Comparison of ENCODE assay signal across 2 cellular contexts in the genomic region with DNA sequence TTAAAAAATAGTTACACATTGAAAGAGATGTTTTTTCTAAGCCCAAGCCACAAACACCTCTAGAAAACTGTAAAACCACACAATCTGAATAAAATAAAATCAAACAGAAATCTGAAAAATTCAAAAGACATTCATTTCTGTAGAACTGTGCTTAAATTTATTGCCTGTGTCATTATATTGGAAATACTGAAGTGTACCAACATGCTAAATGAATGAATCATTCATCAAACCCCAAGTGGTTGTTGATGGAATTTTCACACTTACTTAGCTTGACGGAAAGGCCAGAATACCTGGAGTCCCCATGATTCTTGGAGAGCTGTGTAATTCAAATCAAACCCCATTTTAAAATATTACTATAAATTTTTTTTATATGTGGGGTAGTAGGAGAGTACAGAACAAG.
A peak's percentile ranks its signal among the peaks of the same experiment; 100 is the strongest.
TF ChIP-seq lines count a peak whose summit lies in the region.

No MANE protein-coding gene starts in this region.

TF ChIP-seq in A549, 52 proteins besides CTCF, POLR2A, EP300 and RAD21:
- TF ChIP-seq FOSL2 (IDR thresholded peaks at IDR 0.05): no peak
- TF ChIP-seq FOSL2 (CRISPR knock-in tag; IDR thresholded peaks at IDR 0.05): peak; percentile 68
- TF ChIP-seq GATA3 (IDR thresholded peaks at IDR 0.05; ENCODE audit: borderline replicate concordance): no peak
TF ChIP-seq in A549: peak in this region for 1.

TF ChIP-seq in HEK293, 187 proteins besides CTCF, POLR2A, EP300 and RAD21:
- TF ChIP-seq, protein P1, sequence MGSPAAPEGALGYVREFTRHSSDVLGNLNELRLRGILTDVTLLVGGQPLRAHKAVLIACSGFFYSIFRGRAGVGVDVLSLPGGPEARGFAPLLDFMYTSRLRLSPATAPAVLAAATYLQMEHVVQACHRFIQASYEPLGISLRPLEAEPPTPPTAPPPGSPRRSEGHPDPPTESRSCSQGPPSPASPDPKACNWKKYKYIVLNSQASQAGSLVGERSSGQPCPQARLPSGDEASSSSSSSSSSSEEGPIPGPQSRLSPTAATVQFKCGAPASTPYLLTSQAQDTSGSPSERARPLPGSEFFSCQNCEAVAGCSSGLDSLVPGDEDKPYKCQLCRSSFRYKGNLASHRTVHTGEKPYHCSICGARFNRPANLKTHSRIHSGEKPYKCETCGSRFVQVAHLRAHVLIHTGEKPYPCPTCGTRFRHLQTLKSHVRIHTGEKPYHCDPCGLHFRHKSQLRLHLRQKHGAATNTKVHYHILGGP (tag by site-specific recombination; IDR thresholded peaks at IDR 0.05): peak; percentile 81
- TF ChIP-seq ZBTB1 (tag by site-specific recombination; IDR thresholded peaks at IDR 0.05) (no peak), ZNF266 (tag by site-specific recombination; IDR thresholded peaks at IDR 0.05; ENCODE audit: low read depth) (no peak), SETDB1 (IDR thresholded peaks at IDR 0.05; ENCODE audit: insufficient read length, low read length) (no peak), ZNF701 (tag by site-specific recombination; IDR thresholded peaks at IDR 0.05) (no peak), ZNF24 (tag by site-specific recombination; IDR thresholded peaks at IDR 0.05) (peak; percentile 68; the same call in 1 of the 2 replicates), OSR2 (tag by site-specific recombination; IDR thresholded peaks at IDR 0.05) (0 out of 2 replicates have a peak, but pooled peaks have one; percentile 20), ZNF184 (tag by site-specific recombination; IDR thresholded peaks at IDR 0.05) (no peak), IKZF3 (tag by site-specific recombination; IDR thresholded peaks at IDR 0.05) (peak; percentile 62), GLI2 (tag by site-specific recombination; IDR thresholded peaks at IDR 0.05; ENCODE audit: borderline replicate concordance, low read depth) (0 out of 2 replicates have a peak, but pooled peaks have one; percentile 4), FEZF1 (tag by site-specific recombination; IDR thresholded peaks at IDR 0.05) (peak; percentile 64), ZXDB (tag by site-specific recombination; IDR thresholded peaks at IDR 0.05) (0 out of 2 replicates have a peak, but pooled peaks have one; percentile 32), SP7 (tag by site-specific recombination; IDR thresholded peaks at IDR 0.05) (peak; percentile 41; the same call in 1 of the 2 replicates), ZNF777 (tag by site-specific recombination; IDR thresholded peaks at IDR 0.05; ENCODE audit: borderline replicate concordance) (no peak), ZNF600 (tag by site-specific recombination; IDR thresholded peaks at IDR 0.05) (no peak), ZNF843 (tag by site-specific recombination; IDR thresholded peaks at IDR 0.05) (peak; percentile 65), ZNF202 (tag by site-specific recombination; IDR thresholded peaks at IDR 0.05; ENCODE audit: borderline replicate concordance) (no peak), ZNF423 (tag by site-specific recombination; IDR thresholded peaks at IDR 0.05) (no peak), ZNF394 (tag by site-specific recombination; IDR thresholded peaks at IDR 0.05; ENCODE audit: borderline replicate concordance) (no peak), ZNF707 (tag by site-specific recombination; IDR thresholded peaks at IDR 0.05) (no peak)
- TF ChIP-seq, protein P2, sequence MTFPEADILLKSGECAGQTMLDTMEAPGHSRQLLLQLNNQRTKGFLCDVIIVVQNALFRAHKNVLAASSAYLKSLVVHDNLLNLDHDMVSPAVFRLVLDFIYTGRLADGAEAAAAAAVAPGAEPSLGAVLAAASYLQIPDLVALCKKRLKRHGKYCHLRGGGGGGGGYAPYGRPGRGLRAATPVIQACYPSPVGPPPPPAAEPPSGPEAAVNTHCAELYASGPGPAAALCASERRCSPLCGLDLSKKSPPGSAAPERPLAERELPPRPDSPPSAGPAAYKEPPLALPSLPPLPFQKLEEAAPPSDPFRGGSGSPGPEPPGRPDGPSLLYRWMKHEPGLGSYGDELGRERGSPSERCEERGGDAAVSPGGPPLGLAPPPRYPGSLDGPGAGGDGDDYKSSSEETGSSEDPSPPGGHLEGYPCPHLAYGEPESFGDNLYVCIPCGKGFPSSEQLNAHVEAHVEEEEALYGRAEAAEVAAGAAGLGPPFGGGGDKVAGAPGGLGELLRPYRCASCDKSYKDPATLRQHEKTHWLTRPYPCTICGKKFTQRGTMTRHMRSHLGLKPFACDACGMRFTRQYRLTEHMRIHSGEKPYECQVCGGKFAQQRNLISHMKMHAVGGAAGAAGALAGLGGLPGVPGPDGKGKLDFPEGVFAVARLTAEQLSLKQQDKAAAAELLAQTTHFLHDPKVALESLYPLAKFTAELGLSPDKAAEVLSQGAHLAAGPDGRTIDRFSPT (tag by site-specific recombination; IDR thresholded peaks at IDR 0.05): no peak
- TF ChIP-seq, protein P3, sequence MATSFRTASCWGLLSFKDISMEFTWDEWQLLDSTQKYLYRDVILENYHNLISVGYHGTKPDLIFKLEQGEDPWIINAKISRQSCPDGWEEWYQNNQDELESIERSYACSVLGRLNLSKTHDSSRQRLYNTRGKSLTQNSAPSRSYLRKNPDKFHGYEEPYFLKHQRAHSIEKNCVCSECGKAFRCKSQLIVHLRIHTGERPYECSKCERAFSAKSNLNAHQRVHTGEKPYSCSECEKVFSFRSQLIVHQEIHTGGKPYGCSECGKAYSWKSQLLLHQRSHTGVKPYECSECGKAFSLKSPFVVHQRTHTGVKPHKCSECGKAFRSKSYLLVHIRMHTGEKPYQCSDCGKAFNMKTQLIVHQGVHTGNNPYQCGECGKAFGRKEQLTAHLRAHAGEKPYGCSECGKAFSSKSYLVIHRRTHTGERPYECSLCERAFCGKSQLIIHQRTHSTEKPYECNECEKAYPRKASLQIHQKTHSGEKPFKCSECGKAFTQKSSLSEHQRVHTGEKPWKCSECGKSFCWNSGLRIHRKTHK (tag by site-specific recombination; IDR thresholded peaks at IDR 0.05): no peak
- TF ChIP-seq, protein P4, sequence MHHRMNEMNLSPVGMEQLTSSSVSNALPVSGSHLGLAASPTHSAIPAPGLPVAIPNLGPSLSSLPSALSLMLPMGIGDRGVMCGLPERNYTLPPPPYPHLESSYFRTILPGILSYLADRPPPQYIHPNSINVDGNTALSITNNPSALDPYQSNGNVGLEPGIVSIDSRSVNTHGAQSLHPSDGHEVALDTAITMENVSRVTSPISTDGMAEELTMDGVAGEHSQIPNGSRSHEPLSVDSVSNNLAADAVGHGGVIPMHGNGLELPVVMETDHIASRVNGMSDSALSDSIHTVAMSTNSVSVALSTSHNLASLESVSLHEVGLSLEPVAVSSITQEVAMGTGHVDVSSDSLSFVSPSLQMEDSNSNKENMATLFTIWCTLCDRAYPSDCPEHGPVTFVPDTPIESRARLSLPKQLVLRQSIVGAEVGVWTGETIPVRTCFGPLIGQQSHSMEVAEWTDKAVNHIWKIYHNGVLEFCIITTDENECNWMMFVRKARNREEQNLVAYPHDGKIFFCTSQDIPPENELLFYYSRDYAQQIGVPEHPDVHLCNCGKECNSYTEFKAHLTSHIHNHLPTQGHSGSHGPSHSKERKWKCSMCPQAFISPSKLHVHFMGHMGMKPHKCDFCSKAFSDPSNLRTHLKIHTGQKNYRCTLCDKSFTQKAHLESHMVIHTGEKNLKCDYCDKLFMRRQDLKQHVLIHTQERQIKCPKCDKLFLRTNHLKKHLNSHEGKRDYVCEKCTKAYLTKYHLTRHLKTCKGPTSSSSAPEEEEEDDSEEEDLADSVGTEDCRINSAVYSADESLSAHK (tag by site-specific recombination; IDR thresholded peaks at IDR 0.05): peak; percentile 68; the same call in 1 of the 2 replicates
- TF ChIP-seq, protein P5, sequence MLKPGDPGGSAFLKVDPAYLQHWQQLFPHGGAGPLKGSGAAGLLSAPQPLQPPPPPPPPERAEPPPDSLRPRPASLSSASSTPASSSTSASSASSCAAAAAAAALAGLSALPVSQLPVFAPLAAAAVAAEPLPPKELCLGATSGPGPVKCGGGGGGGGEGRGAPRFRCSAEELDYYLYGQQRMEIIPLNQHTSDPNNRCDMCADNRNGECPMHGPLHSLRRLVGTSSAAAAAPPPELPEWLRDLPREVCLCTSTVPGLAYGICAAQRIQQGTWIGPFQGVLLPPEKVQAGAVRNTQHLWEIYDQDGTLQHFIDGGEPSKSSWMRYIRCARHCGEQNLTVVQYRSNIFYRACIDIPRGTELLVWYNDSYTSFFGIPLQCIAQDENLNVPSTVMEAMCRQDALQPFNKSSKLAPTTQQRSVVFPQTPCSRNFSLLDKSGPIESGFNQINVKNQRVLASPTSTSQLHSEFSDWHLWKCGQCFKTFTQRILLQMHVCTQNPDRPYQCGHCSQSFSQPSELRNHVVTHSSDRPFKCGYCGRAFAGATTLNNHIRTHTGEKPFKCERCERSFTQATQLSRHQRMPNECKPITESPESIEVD (tag by site-specific recombination; IDR thresholded peaks at IDR 0.05): peak; percentile 96
- TF ChIP-seq, protein P6, sequence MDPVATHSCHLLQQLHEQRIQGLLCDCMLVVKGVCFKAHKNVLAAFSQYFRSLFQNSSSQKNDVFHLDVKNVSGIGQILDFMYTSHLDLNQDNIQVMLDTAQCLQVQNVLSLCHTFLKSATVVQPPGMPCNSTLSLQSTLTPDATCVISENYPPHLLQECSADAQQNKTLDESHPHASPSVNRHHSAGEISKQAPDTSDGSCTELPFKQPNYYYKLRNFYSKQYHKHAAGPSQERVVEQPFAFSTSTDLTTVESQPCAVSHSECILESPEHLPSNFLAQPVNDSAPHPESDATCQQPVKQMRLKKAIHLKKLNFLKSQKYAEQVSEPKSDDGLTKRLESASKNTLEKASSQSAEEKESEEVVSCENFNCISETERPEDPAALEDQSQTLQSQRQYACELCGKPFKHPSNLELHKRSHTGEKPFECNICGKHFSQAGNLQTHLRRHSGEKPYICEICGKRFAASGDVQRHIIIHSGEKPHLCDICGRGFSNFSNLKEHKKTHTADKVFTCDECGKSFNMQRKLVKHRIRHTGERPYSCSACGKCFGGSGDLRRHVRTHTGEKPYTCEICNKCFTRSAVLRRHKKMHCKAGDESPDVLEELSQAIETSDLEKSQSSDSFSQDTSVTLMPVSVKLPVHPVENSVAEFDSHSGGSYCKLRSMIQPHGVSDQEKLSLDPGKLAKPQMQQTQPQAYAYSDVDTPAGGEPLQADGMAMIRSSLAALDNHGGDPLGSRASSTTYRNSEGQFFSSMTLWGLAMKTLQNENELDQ (tag by site-specific recombination; IDR thresholded peaks at IDR 0.05; ENCODE audit: low read depth): no peak
- TF ChIP-seq, protein P7, sequence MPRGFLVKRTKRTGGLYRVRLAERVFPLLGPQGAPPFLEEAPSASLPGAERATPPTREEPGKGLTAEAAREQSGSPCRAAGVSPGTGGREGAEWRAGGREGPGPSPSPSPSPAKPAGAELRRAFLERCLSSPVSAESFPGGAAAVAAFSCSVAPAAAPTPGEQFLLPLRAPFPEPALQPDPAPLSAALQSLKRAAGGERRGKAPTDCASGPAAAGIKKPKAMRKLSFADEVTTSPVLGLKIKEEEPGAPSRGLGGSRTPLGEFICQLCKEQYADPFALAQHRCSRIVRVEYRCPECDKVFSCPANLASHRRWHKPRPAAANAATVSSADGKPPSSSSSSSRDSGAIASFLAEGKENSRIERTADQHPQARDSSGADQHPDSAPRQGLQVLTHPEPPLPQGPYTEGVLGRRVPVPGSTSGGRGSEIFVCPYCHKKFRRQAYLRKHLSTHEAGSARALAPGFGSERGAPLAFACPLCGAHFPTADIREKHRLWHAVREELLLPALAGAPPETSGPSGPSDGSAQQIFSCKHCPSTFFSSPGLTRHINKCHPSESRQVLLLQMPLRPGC (tag by site-specific recombination; IDR thresholded peaks at IDR 0.05): peak; percentile 21; the same call in 1 of the 2 replicates
- TF ChIP-seq, protein P8, sequence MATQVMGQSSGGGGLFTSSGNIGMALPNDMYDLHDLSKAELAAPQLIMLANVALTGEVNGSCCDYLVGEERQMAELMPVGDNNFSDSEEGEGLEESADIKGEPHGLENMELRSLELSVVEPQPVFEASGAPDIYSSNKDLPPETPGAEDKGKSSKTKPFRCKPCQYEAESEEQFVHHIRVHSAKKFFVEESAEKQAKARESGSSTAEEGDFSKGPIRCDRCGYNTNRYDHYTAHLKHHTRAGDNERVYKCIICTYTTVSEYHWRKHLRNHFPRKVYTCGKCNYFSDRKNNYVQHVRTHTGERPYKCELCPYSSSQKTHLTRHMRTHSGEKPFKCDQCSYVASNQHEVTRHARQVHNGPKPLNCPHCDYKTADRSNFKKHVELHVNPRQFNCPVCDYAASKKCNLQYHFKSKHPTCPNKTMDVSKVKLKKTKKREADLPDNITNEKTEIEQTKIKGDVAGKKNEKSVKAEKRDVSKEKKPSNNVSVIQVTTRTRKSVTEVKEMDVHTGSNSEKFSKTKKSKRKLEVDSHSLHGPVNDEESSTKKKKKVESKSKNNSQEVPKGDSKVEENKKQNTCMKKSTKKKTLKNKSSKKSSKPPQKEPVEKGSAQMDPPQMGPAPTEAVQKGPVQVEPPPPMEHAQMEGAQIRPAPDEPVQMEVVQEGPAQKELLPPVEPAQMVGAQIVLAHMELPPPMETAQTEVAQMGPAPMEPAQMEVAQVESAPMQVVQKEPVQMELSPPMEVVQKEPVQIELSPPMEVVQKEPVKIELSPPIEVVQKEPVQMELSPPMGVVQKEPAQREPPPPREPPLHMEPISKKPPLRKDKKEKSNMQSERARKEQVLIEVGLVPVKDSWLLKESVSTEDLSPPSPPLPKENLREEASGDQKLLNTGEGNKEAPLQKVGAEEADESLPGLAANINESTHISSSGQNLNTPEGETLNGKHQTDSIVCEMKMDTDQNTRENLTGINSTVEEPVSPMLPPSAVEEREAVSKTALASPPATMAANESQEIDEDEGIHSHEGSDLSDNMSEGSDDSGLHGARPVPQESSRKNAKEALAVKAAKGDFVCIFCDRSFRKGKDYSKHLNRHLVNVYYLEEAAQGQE (tag by site-specific recombination; IDR thresholded peaks at IDR 0.05): no peak
- TF ChIP-seq, protein P9, sequence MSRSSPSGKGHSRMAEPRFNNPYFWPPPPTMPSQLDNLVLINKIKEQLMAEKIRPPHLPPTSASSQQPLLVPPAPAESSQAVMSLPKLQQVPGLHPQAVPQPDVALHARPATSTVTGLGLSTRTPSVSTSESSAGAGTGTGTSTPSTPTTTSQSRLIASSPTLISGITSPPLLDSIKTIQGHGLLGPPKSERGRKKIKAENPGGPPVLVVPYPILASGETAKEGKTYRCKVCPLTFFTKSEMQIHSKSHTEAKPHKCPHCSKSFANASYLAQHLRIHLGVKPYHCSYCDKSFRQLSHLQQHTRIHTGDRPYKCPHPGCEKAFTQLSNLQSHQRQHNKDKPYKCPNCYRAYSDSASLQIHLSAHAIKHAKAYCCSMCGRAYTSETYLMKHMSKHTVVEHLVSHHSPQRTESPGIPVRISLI (tag by site-specific recombination; IDR thresholded peaks at IDR 0.05): no peak
- TF ChIP-seq, protein P10, sequence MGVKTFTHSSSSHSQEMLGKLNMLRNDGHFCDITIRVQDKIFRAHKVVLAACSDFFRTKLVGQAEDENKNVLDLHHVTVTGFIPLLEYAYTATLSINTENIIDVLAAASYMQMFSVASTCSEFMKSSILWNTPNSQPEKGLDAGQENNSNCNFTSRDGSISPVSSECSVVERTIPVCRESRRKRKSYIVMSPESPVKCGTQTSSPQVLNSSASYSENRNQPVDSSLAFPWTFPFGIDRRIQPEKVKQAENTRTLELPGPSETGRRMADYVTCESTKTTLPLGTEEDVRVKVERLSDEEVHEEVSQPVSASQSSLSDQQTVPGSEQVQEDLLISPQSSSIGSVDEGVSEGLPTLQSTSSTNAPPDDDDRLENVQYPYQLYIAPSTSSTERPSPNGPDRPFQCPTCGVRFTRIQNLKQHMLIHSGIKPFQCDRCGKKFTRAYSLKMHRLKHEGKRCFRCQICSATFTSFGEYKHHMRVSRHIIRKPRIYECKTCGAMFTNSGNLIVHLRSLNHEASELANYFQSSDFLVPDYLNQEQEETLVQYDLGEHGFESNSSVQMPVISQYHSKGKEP (tag by site-specific recombination; IDR thresholded peaks at IDR 0.05): peak; percentile 54; the same call in 1 of the 2 replicates
